ENCODE assay signal across 13 cellular contexts in genomic region chr21:26441081-26441610, GRCh38.
DNase-seq lines count a peak whose midpoint lies in the region; ATAC-seq and TF ChIP-seq lines count a peak whose summit lies in the region.
"Had no signal": no experiment of that assay in that cellular context is flagged by ENCODE, and none has a peak within 500 bp of the region (broad histone marks: within the 10 kb centered on the region; RNA-seq: fewer than 3 reads in every experiment).

No MANE protein-coding gene starts in this region.

- 93 to 95% methylated on average over 4 of the region's 4 CpGs for WGBS in aorta, 2 donors

- H2AFZ ChIP-seq in GM23338 = peak overlapping the region; percentile 65; the same call in 1 of the 2 replicates

- peaks cover 13% of the 10 kb centered on the region; the same call in 2 of the 3 replicates for H3K36me3 Mint-ChIP-seq in GM23338 (ENCODE audit: low read depth)
- H3K36me3 Mint-ChIP-seq in neural crest cell (ENCODE audit: low read depth) = no peaks in the 10 kb centered on the region
- H3K36me3 Mint-ChIP-seq: CD4-positive, CD25-positive, alpha-beta regulatory T cell had no signal

- H3K4me1 Mint-ChIP-seq in GM23338 = peaks cover 7% of the 10 kb centered on the region
- no peaks in the 10 kb centered on the region for H3K4me1 Mint-ChIP-seq in neural crest cell
- H3K4me1 Mint-ChIP-seq: CD4-positive, CD25-positive, alpha-beta regulatory T cell had no signal

- H3K4me2 ChIP-seq in GM23338 = no peak overlapping the region

- H3K27me3 Mint-ChIP-seq in GM23338 (ENCODE audit: insufficient read depth, low read depth, poor library complexity) = no peaks in the 10 kb centered on the region
- no peaks in the 10 kb centered on the region for H3K27me3 Mint-ChIP-seq in neural crest cell (ENCODE audit: low read depth)
- H3K27me3 Mint-ChIP-seq: CD4-positive, CD25-positive, alpha-beta regulatory T cell had no signal

- TF ChIP-seq CTCF in GM23338 (conservative IDR thresholded peaks at IDR 0.05; ENCODE audit: low read depth in 2 of 2) (no peak), epithelial cell of esophagus (IDR thresholded peaks at IDR 0.05; ENCODE audit: insufficient read depth, low read depth, low read length, missing control alignments) (no peak), neural crest cell (conservative IDR thresholded peaks at IDR 0.05) (no peak)

- no peaks in the 10 kb centered on the region; the same call in 1 of the 2 replicates for H3K4me1 ChIP-seq in GM23338 (ENCODE audit: insufficient read depth)
- H3K4me1 ChIP-seq in aorta (ENCODE audit: control insufficient read depth in 1 of 2, insufficient read depth in 2 of 2, low read length in 2 of 2) = peaks cover 2 to 9% of the 10 kb centered on the region in 2 donors

- H3K9me2 ChIP-seq in GM23338 (ENCODE audit: insufficient read depth) = peaks cover 12% of the 10 kb centered on the region; the same call in 1 of the 2 replicates

- ATAC-seq in GM23338 (no peak), aorta (ENCODE audit: low FRiP score) (no peak)

- H3K27ac ChIP-seq in GM23338 (ENCODE audit: low read depth) (no peak overlapping the region), aorta (ENCODE audit: low read depth in 1 of 2, low read length in 2 of 2) (no peak overlapping the region)
- H3K27ac ChIP-seq: SK-N-MC had no signal

- H4K20me1 ChIP-seq in GM23338 (replicated peaks; ENCODE audit: insufficient read depth) = no peaks in the 10 kb centered on the region

- H3K27ac Mint-ChIP-seq in GM23338 (no peak overlapping the region), neural crest cell (ENCODE audit: unreplicated experiment) (peak overlapping the region; percentile 22)
- H3K27ac Mint-ChIP-seq: CD4-positive, CD25-positive, alpha-beta regulatory T cell had no signal

- no peak for DNase-seq in GM23338 (ENCODE audit: low spot score)
- peak; percentile 63 for DNase-seq in NCI-H2171 treated with DMSO at 0.1 percent for 48 hours (lab: John Stamatoyannopoulos, UW)
- DNase-seq in epithelial cell of esophagus (ENCODE audit: low read depth) = peak; percentile 51
- DNase-seq in neural crest cell (ENCODE audit: low read depth, low spot score) = no peak
- DNase-seq in aorta = no peak
- no peak for DNase-seq in DMS79 (lab: John Stamatoyannopoulos, UW)
- no peak for DNase-seq in activated CD8-positive, alpha-beta memory T cell treated with anti-CD3 and anti-CD28 coated beads for 24 hours
- DNase-seq: CD4-positive, CD25-positive, alpha-beta regulatory T cell; HCEC 1CT; NCI-H187 treated with DMSO at 0.1 percent for 48 hours; NCI-H510A; Right ventricle myocardium superior had no signal

- H3K9me3 Mint-ChIP-seq in GM23338 (peaks cover 17% of the 10 kb centered on the region), neural crest cell (peaks cover 3% of the 10 kb centered on the region)

- no peaks in the 10 kb centered on the region for H3K79me2 ChIP-seq in GM23338 (replicated peaks; ENCODE audit: insufficient read depth)

- intact Hi-C loops in aorta (cut with DNase I) = no loop called here

- no peak overlapping the region for H3K4me3 ChIP-seq in GM23338
- no peak overlapping the region for H3K4me3 ChIP-seq in epithelial cell of esophagus (ENCODE audit: low read length)
- no peak overlapping the region for H3K4me3 ChIP-seq in aorta (ENCODE audit: low read length in 2 of 2)
- H3K4me3 ChIP-seq: SK-N-MC had no signal

- no peaks in the 10 kb centered on the region for H3K9me3 ChIP-seq in aorta (ENCODE audit: control insufficient read depth, low read length)

- no peak overlapping the region for H3K4me3 Mint-ChIP-seq in GM23338
- H3K4me3 Mint-ChIP-seq in neural crest cell = no peak overlapping the region
- H3K4me3 Mint-ChIP-seq: CD4-positive, CD25-positive, alpha-beta regulatory T cell had no signal

- no peaks in the 10 kb centered on the region for H3K27me3 ChIP-seq in GM23338 (ENCODE audit: insufficient read depth)
- no peaks in the 10 kb centered on the region for H3K27me3 ChIP-seq in aorta (ENCODE audit: control insufficient read depth in 1 of 2, insufficient read depth in 2 of 2, low read length in 1 of 2)

- no peaks in the 10 kb centered on the region for H3F3A ChIP-seq in GM23338 (replicated peaks; ENCODE audit: low read depth)

- H3K36me3 ChIP-seq in GM23338 (ENCODE audit: insufficient read depth) = no peaks in the 10 kb centered on the region
- H3K36me3 ChIP-seq in aorta (ENCODE audit: control insufficient read depth in 1 of 2, insufficient read depth in 2 of 2, low read length in 1 of 2) = no peaks in the 10 kb centered on the region

TF ChIP-seq in GM23338, 12 proteins besides CTCF, POLR2A, EP300 and RAD21 (continues in another document):
- no peak for TF ChIP-seq ZNF331 (CRISPR knock-in tag; IDR thresholded peaks at IDR 0.05; ENCODE audit: low read depth)
- TF ChIP-seq CREB1 (CRISPR knock-in tag; IDR thresholded peaks at IDR 0.05; ENCODE audit: low read depth) = no peak
- no peak for TF ChIP-seq NANOG (IDR thresholded peaks at IDR 0.05; ENCODE audit: borderline replicate concordance)
- no peak for TF ChIP-seq ZNF462 (CRISPR knock-in tag; IDR thresholded peaks at IDR 0.05)
- TF ChIP-seq ZNF114 (CRISPR knock-in tag; IDR thresholded peaks at IDR 0.05) = no peak
- no peak for TF ChIP-seq ETS1 (IDR thresholded peaks at IDR 0.05)
- no peak for TF ChIP-seq STAT1 (IDR thresholded peaks at IDR 0.05; ENCODE audit: unreplicated experiment)
- TF ChIP-seq EZH2 (IDR thresholded peaks at IDR 0.05; ENCODE audit: low read depth, unreplicated experiment) = no peak

Comparison
In these comparisons a context has a peak if more than half of its experiments do, and no peak if none do; other contexts are left out.
1. DNase-seq: peak in NCI-H2171 treated with DMSO at 0.1 percent for 48 hours (single experiment) and epithelial cell of esophagus (single experiment); none in GM23338 (single experiment), neural crest cell (single experiment), aorta (0 of 2), DMS79 (single experiment) and activated CD8-positive, alpha-beta memory T cell treated with anti-CD3 and anti-CD28 coated beads for 24 hours (single experiment).